Comparison of ENCODE assay signal across 2 cellular contexts in the genomic region with DNA sequence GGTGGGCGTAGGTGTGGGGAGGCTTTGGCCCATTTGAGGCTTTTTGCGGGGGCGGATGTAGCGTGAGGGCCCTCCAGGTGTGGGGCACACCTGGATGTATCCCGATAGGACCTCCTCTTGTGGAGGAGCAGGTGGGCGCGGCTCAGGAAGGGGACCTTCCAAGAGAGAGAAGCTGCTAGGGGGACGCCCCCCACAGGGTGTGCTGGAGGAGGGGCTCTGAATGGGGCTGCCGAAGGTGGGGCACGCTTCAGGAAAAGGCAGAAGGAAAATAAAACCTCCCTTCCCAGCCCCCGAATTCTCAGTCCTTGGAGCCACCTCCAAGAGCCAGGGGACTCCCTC.
TF ChIP-seq lines count a peak whose summit lies in the region.

No MANE protein-coding gene starts in this region.

TF ChIP-seq in HepG2, 621 proteins besides CTCF, POLR2A, EP300 and RAD21:
- TF ChIP-seq, protein P1, sequence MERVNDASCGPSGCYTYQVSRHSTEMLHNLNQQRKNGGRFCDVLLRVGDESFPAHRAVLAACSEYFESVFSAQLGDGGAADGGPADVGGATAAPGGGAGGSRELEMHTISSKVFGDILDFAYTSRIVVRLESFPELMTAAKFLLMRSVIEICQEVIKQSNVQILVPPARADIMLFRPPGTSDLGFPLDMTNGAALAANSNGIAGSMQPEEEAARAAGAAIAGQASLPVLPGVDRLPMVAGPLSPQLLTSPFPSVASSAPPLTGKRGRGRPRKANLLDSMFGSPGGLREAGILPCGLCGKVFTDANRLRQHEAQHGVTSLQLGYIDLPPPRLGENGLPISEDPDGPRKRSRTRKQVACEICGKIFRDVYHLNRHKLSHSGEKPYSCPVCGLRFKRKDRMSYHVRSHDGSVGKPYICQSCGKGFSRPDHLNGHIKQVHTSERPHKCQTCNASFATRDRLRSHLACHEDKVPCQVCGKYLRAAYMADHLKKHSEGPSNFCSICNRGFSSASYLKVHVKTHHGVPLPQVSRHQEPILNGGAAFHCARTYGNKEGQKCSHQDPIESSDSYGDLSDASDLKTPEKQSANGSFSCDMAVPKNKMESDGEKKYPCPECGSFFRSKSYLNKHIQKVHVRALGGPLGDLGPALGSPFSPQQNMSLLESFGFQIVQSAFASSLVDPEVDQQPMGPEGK (CRISPR knock-in tag; IDR thresholded peaks at IDR 0.05), result peak; percentile 2; the same call in 1 of the 2 replicates
- TF ChIP-seq, protein P2, sequence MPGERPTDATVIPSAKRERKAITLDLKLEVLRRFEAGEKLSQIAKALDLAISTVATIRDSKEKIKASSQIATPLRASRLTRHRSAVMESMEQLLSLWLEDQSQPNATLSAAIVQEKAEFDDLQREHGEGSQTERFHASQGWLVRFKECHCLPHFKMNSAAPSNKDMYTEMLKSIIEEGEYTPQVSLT (CRISPR knock-in tag; IDR thresholded peaks at IDR 0.05; ENCODE audit: borderline replicate concordance, low read depth), result no peak
- TF ChIP-seq, protein P3, sequence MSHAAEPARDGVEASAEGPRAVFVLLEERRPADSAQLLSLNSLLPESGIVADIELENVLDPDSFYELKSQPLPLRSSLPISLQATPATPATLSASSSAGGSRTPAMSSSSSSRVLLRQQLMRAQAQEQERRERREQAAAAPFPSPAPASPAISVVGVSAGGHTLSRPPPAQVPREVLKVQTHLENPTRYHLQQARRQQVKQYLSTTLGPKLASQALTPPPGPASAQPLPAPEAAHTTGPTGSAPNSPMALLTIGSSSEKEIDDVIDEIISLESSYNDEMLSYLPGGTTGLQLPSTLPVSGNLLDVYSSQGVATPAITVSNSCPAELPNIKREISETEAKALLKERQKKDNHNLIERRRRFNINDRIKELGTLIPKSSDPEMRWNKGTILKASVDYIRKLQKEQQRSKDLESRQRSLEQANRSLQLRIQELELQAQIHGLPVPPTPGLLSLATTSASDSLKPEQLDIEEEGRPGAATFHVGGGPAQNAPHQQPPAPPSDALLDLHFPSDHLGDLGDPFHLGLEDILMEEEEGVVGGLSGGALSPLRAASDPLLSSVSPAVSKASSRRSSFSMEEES (CRISPR knock-in tag; IDR thresholded peaks at IDR 0.05), result no peak

TF ChIP-seq in GM12891, 5 proteins besides CTCF, POLR2A, EP300 and RAD21:
- TF ChIP-seq POLR2AphosphoS5 (IDR thresholded peaks at IDR 0.05; ENCODE audit: low read depth, low read length) (no peak), PAX5 (IDR thresholded peaks at IDR 0.05; ENCODE audit: insufficient read depth, low read length, severe bottlenecking) (no peak), SPI1 (IDR thresholded peaks at IDR 0.05; ENCODE audit: low read depth, low read length) (no peak), TAF1 (IDR thresholded peaks at IDR 0.05; ENCODE audit: low read depth, low read length) (no peak), POU2F2 (IDR thresholded peaks at IDR 0.05; ENCODE audit: low read depth, low read length) (no peak)
TF ChIP-seq in GM12891: peak in this region for 0.
